23 cellular contexts compared by ENCODE assay signal in the genomic region with DNA sequence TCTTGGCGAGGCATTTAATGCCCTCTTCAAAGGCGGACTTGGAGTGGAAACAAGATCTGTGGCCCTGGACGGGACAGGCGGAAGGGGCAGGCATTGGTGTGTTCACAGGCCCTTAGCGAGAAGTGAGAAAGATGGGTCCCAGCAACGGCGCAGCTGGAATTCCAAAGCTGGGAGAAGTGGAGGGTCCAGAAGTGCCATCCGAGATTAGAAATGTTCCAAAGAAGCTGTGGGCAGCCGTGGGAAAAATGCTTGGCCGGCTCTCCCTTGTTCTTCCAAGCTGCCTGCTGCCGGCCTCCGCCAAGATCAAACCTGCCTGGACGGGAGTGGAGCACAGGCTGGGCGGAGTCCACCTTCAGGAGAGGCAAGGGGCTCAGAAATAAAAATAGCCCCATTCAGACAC.
"Had no signal": no experiment of that assay in that cellular context is flagged by ENCODE, and none has a peak within 500 bp of the region (broad histone marks: within the 10 kb centered on the region; RNA-seq: fewer than 3 reads in every experiment).

No MANE protein-coding gene starts in this region.

- H3K4me1 Mint-ChIP-seq: neural crest cell had no signal

- H3K4me1 ChIP-seq: adrenal gland, breast epithelium, colonic mucosa, esophagus muscularis mucosa, psoas muscle, thyroid gland had no signal

- H3K36me3 ChIP-seq: adrenal gland, breast epithelium, colonic mucosa, esophagus muscularis mucosa, thyroid gland, WERI-Rb-1 had no signal

- H3K4me3 Mint-ChIP-seq: activated CD8-positive, alpha-beta T cell treated with anti-CD3 and anti-CD28 coated beads, Interleukin-2, amount 10 ng/mL, durations not matched to agents 7 days and 5 days; activated naive CD8-positive, alpha-beta T cell; activated T-helper 1 cell treated with anti-CD3 and anti-CD28 coated beads, Interleukin-12 subunit alpha, Interleukin-12 subunit beta, Interleukin-2, Interleukin-4 antibody, amounts not matched to agents 30 ng/mL and 10 ng/mL and 1 ng/mL, durations not matched to agents 14 hours and 24 hours and 36 hours; effector memory CD8-positive, alpha-beta T cell; memory B cell; neural crest cell had no signal

- DNase-seq: activated CD4-positive, alpha-beta T cell treated with anti-CD3 and anti-CD28 coated beads for 1 hour; activated CD4-positive, alpha-beta T cell treated with anti-CD3 and anti-CD28 coated beads, Interleukin-2, amount 50 U/mL, for 1 hour; activated CD8-positive, alpha-beta T cell treated with anti-CD3 and anti-CD28 coated beads, Interleukin-2, amount 10 ng/mL, durations not matched to agents 7 days and 5 days; colonic mucosa; effector memory CD8-positive, alpha-beta T cell; hippocampal formation; kidney glomerular epithelial cell; stimulated activated CD4-positive, alpha-beta T cell treated with anti-CD3 and anti-CD28 coated beads, Interleukin-2, amount 100 ng/mL, for 48 hours; stimulated activated CD8-positive, alpha-beta memory T cell treated with anti-CD3 and anti-CD28 coated beads, Interleukin-4, amount 100 ng/mL, for 48 hours; stimulated activated naive CD4-positive, alpha-beta T cell treated with Interleukin-2 at 50 U/mL for 16 hours; T-helper 1 cell; thyroid gland; WERI-Rb-1 had no signal

- H3K27me3 Mint-ChIP-seq: memory B cell had no signal

- H3K4me3 ChIP-seq: adrenal gland, breast epithelium, colonic mucosa, dorsolateral prefrontal cortex, esophagus muscularis mucosa, psoas muscle, smooth muscle cell, thyroid gland had no signal

- H3K27ac Mint-ChIP-seq: activated CD8-positive, alpha-beta T cell treated with anti-CD3 and anti-CD28 coated beads, Interleukin-2, amount 10 ng/mL, durations not matched to agents 7 days and 5 days; activated naive CD8-positive, alpha-beta T cell; activated T-helper 1 cell treated with anti-CD3 and anti-CD28 coated beads, Interleukin-12 subunit alpha, Interleukin-12 subunit beta, Interleukin-2, Interleukin-4 antibody, amounts not matched to agents 30 ng/mL and 10 ng/mL and 1 ng/mL, durations not matched to agents 14 hours and 24 hours and 36 hours; effector memory CD8-positive, alpha-beta T cell; memory B cell had no signal

- H3K27me3 ChIP-seq: adrenal gland, colonic mucosa, thyroid gland had no signal

- ATAC-seq: activated CD8-positive, alpha-beta T cell treated with anti-CD3 and anti-CD28 coated beads, Interleukin-2, amount 10 ng/mL, durations not matched to agents 7 days and 5 days; effector memory CD8-positive, alpha-beta T cell; psoas muscle had no signal

- H3K9me3 ChIP-seq: colonic mucosa, thyroid gland had no signal

- H3K27ac ChIP-seq: adrenal gland, breast epithelium, colonic mucosa, esophagus muscularis mucosa, psoas muscle, thyroid gland, WERI-Rb-1 had no signal
